Comparison of ENCODE assay signal across 25 cellular contexts in the genomic region with DNA sequence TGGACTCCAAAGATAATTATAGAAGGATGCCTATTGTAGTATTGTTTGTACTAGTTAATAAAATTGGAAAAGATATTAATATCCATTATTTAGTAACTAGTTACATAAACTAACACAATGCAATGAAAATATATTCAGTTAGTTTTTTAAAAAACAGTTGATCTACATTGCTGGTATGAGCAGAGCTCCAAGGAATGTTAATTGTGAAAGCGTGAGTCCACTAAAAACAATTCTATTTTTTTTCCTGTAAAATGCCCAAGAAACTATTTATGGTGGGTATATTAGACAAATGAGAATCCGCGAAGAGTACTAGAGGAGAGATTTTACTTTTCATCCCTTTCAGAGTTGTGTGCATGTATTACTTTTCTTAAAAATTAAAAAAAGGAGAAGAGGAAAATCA.
"Had no signal": no experiment of that assay in that cellular context is flagged by ENCODE, and none has a peak within 500 bp of the region (broad histone marks: within the 10 kb centered on the region; RNA-seq: fewer than 3 reads in every experiment).

No MANE protein-coding gene starts in this region.

- H3K36me3 ChIP-seq: cardiac muscle cell, heart left ventricle, lower lobe of right lung, prostate gland, thoracic aorta, vagina, WERI-Rb-1 had no signal

- H3K36me3 Mint-ChIP-seq: type B pancreatic cell had no signal

- H3K4me3 Mint-ChIP-seq: activated naive CD4-positive, alpha-beta T cell treated with anti-CD3 and anti-CD28 coated beads, Interleukin-2, amount 10 ng/mL, durations not matched to agents 7 days and 5 days; activated T-cell treated with anti-CD3 and anti-CD28 coated beads, Interleukin-2, amount 50 U/mL, for 4 hours; naive B cell; T-cell; type B pancreatic cell had no signal

- DNase-seq: activated CD4-positive, alpha-beta T cell treated with anti-CD3 and anti-CD28 coated beads for 1 hour; activated CD4-positive, alpha-beta T cell treated with anti-CD3 and anti-CD28 coated beads, Interleukin-2, amount 50 U/mL, for 4 hours; activated CD8-positive, alpha-beta memory T cell treated with anti-CD3 and anti-CD28 coated beads for 24 hours; activated CD8-positive, alpha-beta memory T cell treated with anti-CD3 and anti-CD28 coated beads, Interleukin-2, amount 50 U/mL, for 4 hours; activated effector memory CD4-positive, alpha-beta T cell treated with Interleukin-2 at 50 U/mL for 16 hours; activated naive CD4-positive, alpha-beta T cell treated with anti-CD3 and anti-CD28 coated beads, Interleukin-2, amount 10 ng/mL, durations not matched to agents 7 days and 5 days; activated T-cell treated with anti-CD3 and anti-CD28 coated beads, Interleukin-2, amount 50 U/mL, for 4 hours; anterior cingulate cortex; body of pancreas; cortex of kidney; effector CD8-positive, alpha-beta T cell; heart left ventricle; kidney; lower lobe of right lung; naive B cell; spleen; stimulated activated CD4-positive, alpha-beta T cell treated with anti-CD3 and anti-CD28 coated beads, Interleukin-4, amount 100 ng/mL, for 1 hour; stimulated activated naive CD4-positive, alpha-beta T cell; T-cell; WERI-Rb-1 had no signal

- H3K27ac Mint-ChIP-seq: activated naive CD4-positive, alpha-beta T cell treated with anti-CD3 and anti-CD28 coated beads, Interleukin-2, amount 10 ng/mL, durations not matched to agents 7 days and 5 days; T-cell; type B pancreatic cell had no signal

- ATAC-seq: activated T-cell treated with anti-CD3 and anti-CD28 coated beads, Interleukin-2, amount 50 U/mL, for 4 hours; body of pancreas; heart left ventricle; lower lobe of right lung; T-cell had no signal

- H3K9me3 ChIP-seq: body of pancreas, heart left ventricle, lower lobe of right lung, prostate gland, spleen, thoracic aorta, vagina had no signal

- H3K9me3 Mint-ChIP-seq: activated naive CD4-positive, alpha-beta T cell treated with anti-CD3 and anti-CD28 coated beads, Interleukin-2, amount 10 ng/mL, durations not matched to agents 7 days and 5 days; activated T-cell treated with anti-CD3 and anti-CD28 coated beads, Interleukin-2, amount 50 U/mL, for 4 hours; naive B cell; T-cell; type B pancreatic cell had no signal

- H3K4me1 ChIP-seq: lower lobe of right lung, prostate gland, vagina had no signal

- H3K27me3 ChIP-seq: body of pancreas, cardiac muscle cell, spleen, vagina had no signal

- H3K27me3 Mint-ChIP-seq: activated naive CD4-positive, alpha-beta T cell treated with anti-CD3 and anti-CD28 coated beads, Interleukin-2, amount 10 ng/mL, durations not matched to agents 7 days and 5 days; naive B cell; T-cell; type B pancreatic cell had no signal

- H3K4me3 ChIP-seq: body of pancreas, cardiac muscle cell, heart left ventricle, lower lobe of right lung, prostate gland, spleen, thoracic aorta, vagina had no signal

- H3K4me1 Mint-ChIP-seq: activated naive CD4-positive, alpha-beta T cell treated with anti-CD3 and anti-CD28 coated beads, Interleukin-2, amount 10 ng/mL, durations not matched to agents 7 days and 5 days; T-cell had no signal

- H3K27ac ChIP-seq: body of pancreas, cardiac muscle cell, heart left ventricle, lower lobe of right lung, prostate gland, thoracic aorta, vagina, WERI-Rb-1 had no signal
